Comparison of ENCODE assay signal across 1 cellular context in genomic region chr10:5628798-5629788, GRCh38.
TF ChIP-seq lines count a peak whose summit lies in the region.

No MANE protein-coding gene starts in this region.

TF ChIP-seq in HepG2, 621 proteins besides CTCF, POLR2A, EP300 and RAD21:
- TF ChIP-seq ZNF543 (CRISPR knock-in tag; IDR thresholded peaks at IDR 0.05) (no peak), MAFF (IDR thresholded peaks at IDR 0.05; ENCODE audit: low read depth, low read length) (peak; percentile 83), MAFK (conservative IDR thresholded peaks at IDR 0.05 in 1 of 2, IDR thresholded peaks at IDR 0.05 in 1 of 2; ENCODE audit: low read length in 2 of 2) (peak; percentile 89 to 91), HMGXB4 (CRISPR knock-in tag; IDR thresholded peaks at IDR 0.05; ENCODE audit: borderline replicate concordance in 1 of 2, low read depth in 1 of 2) (peak in 1 of 2 experiments; percentile 13; a peak in 1 of 4 replicates)
